21 cellular contexts compared by ENCODE assay signal in the genomic region with DNA sequence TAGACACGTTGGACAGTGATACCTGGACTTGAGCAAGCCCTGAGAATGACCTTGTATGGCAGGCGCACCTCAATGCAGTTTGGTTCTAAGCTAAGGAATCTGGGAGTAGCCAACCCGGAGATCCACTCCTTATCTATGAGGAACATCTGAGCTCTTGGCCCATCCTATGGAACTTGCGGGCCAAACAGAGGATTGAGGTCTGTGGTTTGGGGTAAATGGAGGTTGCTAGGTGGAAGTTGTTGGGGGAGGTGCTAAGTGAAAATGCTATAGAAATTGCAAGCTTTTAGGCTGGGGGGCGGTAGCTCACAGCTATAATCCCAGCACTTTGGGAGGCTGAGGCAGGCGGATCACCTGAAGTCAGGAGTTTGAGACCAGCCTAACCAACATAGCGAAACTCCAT. TPM values are rescaled to one million over a fixed set of nuclear protein-coding genes. Genes with fewer than 3 reads are reported as not detected.
A peak's percentile ranks its signal among the peaks of the same experiment; 100 is the strongest.
DNase-seq lines count a peak whose midpoint lies in the region; ATAC-seq, FAIRE-seq and TF ChIP-seq lines count a peak whose summit lies in the region.
"Had no signal": no experiment of that assay in that cellular context is flagged by ENCODE, and none has a peak within 500 bp of the region (broad histone marks: within the 10 kb centered on the region; RNA-seq: fewer than 3 reads in every experiment).

No MANE protein-coding gene starts in this region.

- no peak for ATAC-seq in CD4-positive, CD25-positive, alpha-beta regulatory T cell (ENCODE audit: low read depth in 2 of 2)
- ATAC-seq in T-cell (replicated peaks in 1 of 4) (no peak), naive B cell (ENCODE audit: low read depth in 2 of 2) (no peak)
- ATAC-seq: left lobe of liver had no signal

- no peak for DNase-seq in CD4-positive, CD25-positive, alpha-beta regulatory T cell
- no peak for DNase-seq in GM12891 (ENCODE audit: insufficient read length, low spot score)
- DNase-seq in T-cell = no peak
- no peak for DNase-seq in naive B cell
- DNase-seq in islet precursor cell = no peak
- DNase-seq in NCI-H1694 (lab: John Stamatoyannopoulos, UW) = no peak
- DNase-seq in DMS153 treated with DMSO at 0.1 percent for 48 hours (lab: John Stamatoyannopoulos, UW; ENCODE audit: unreplicated experiment) = no peak
- DNase-seq: activated CD4-positive, alpha-beta T cell treated with anti-CD3 and anti-CD28 coated beads for 4 hours; EL; NCI-H187; NCI-H2227 treated with DMSO at 0.1 percent for 48 hours; NCI-H774; nephron progenitor cell; PC-9; tibial artery had no signal

- peaks cover 26% of the 10 kb centered on the region for H3K4me1 ChIP-seq in CD4-positive, CD25-positive, alpha-beta regulatory T cell (ENCODE audit: control insufficient read depth, insufficient read depth, low read length, poor library complexity, severe bottlenecking)
- H3K4me1 ChIP-seq: SJSA1 had no signal

- peak; percentile 23 for FAIRE-seq in GM12891 (lab: Jason Lieb, UNC)
- FAIRE-seq: endometrium had no signal

- H3K27ac Mint-ChIP-seq in CD4-positive, CD25-positive, alpha-beta regulatory T cell = peak overlapping the region in 1 of 3 donors; percentile 82
- peak overlapping the region; percentile 52 to 79 for H3K27ac Mint-ChIP-seq in T-cell
- H3K27ac Mint-ChIP-seq in naive B cell = peak overlapping the region in 1 of 6 donors; percentile 85
- H3K27ac Mint-ChIP-seq: mesothelial cell of epicardium, nephron progenitor cell had no signal

- CTCF ChIA-PET in T-cell (lab: Charles Lee) = no interaction called here

- peaks cover 3% of the 10 kb centered on the region for H3K36me3 Mint-ChIP-seq in CD4-positive, CD25-positive, alpha-beta regulatory T cell
- H3K36me3 Mint-ChIP-seq in T-cell = peaks cover 12% of the 10 kb centered on the region
- no peaks in the 10 kb centered on the region for H3K36me3 Mint-ChIP-seq in naive B cell
- H3K36me3 Mint-ChIP-seq: mesothelial cell of epicardium had no signal

- H3K27me3 ChIP-seq in CD4-positive, CD25-positive, alpha-beta regulatory T cell (ENCODE audit: control insufficient read depth, insufficient read depth, low read length) = no peaks in the 10 kb centered on the region
- H3K27me3 ChIP-seq: SJSA1, tibial artery had no signal

- H3K4me3 Mint-ChIP-seq in CD4-positive, CD25-positive, alpha-beta regulatory T cell = peak overlapping the region in 3 of 4 donors; percentile 19 to 82 (median 44)
- H3K4me3 Mint-ChIP-seq in T-cell (no peak overlapping the region), naive B cell (peak overlapping the region in 6 of 8 donors; percentile 15 to 83 (median 68))
- H3K4me3 Mint-ChIP-seq: mesothelial cell of epicardium; nephron progenitor cell; stimulated activated naive CD8-positive, alpha-beta T cell treated with anti-CD3 and anti-CD28 coated beads, Interleukin-15, Interleukin-2, amounts not matched to agents 100 ng/mL and 50 ng/mL, for 24 hours had no signal

- H3K27ac ChIP-seq in CD4-positive, CD25-positive, alpha-beta regulatory T cell (ENCODE audit: insufficient read depth, low read length, poor library complexity, severe bottlenecking) = no peak overlapping the region
- H3K27ac ChIP-seq: coronary artery, PC-9, SJSA1, tibial artery had no signal

- POLR2A ChIA-PET in T-cell (lab: Charles Lee) = no interaction called here

- no peak overlapping the region for H3K4me3 ChIP-seq in CD4-positive, CD25-positive, alpha-beta regulatory T cell (ENCODE audit: low read depth, low read length)
- H3K4me3 ChIP-seq: coronary artery, PC-9, SJSA1, tibial artery had no signal

- H3K4me1 Mint-ChIP-seq in CD4-positive, CD25-positive, alpha-beta regulatory T cell = peaks cover 12 to 70% (median 32%) of the 10 kb centered on the region in 4 donors
- H3K4me1 Mint-ChIP-seq in T-cell (peaks cover 7 to 58% (median 50%) of the 10 kb centered on the region in 3 donors), naive B cell (peaks cover 12 to 64% (median 19%) of the 10 kb centered on the region in 3 donors)

- H3K27me3 Mint-ChIP-seq in CD4-positive, CD25-positive, alpha-beta regulatory T cell = no peaks in the 10 kb centered on the region
- H3K27me3 Mint-ChIP-seq in T-cell = no peaks in the 10 kb centered on the region
- H3K27me3 Mint-ChIP-seq in naive B cell = peaks cover 0 to 11% (median 0%) of the 10 kb centered on the region in 3 donors
- H3K27me3 Mint-ChIP-seq: stimulated activated naive CD8-positive, alpha-beta T cell treated with anti-CD3 and anti-CD28 coated beads, Interleukin-15, Interleukin-2, amounts not matched to agents 100 ng/mL and 50 ng/mL, for 24 hours had no signal

- TF ChIP-seq POLR2A in GM12891 (IDR thresholded peaks at IDR 0.05; ENCODE audit: low read depth, low read length) = no peak

- H3K9me3 ChIP-seq in CD4-positive, CD25-positive, alpha-beta regulatory T cell (ENCODE audit: control insufficient read depth in 2 of 2, low read length in 2 of 2) = no peaks in the 10 kb centered on the region
- H3K9me3 ChIP-seq: SJSA1, tibial artery had no signal

- no peaks in the 10 kb centered on the region for H3K36me3 ChIP-seq in CD4-positive, CD25-positive, alpha-beta regulatory T cell (ENCODE audit: control insufficient read depth, insufficient read depth, low read length)
- H3K36me3 ChIP-seq: SJSA1 had no signal

- no peaks in the 10 kb centered on the region for H3K9me3 Mint-ChIP-seq in CD4-positive, CD25-positive, alpha-beta regulatory T cell
- H3K9me3 Mint-ChIP-seq in T-cell (no peaks in the 10 kb centered on the region), naive B cell (peaks cover 0 to 2% (median 0%) of the 10 kb centered on the region in 7 donors)
- H3K9me3 Mint-ChIP-seq: stimulated activated naive CD8-positive, alpha-beta T cell treated with anti-CD3 and anti-CD28 coated beads, Interleukin-15, Interleukin-2, amounts not matched to agents 100 ng/mL and 50 ng/mL, for 24 hours had no signal

TF ChIP-seq in GM12891, 5 proteins besides CTCF, POLR2A, EP300 and RAD21:
- TF ChIP-seq TAF1 (IDR thresholded peaks at IDR 0.05; ENCODE audit: low read depth, low read length) (no peak), SPI1 (IDR thresholded peaks at IDR 0.05; ENCODE audit: low read depth, low read length) (no peak), POU2F2 (IDR thresholded peaks at IDR 0.05; ENCODE audit: low read depth, low read length) (no peak), POLR2AphosphoS5 (IDR thresholded peaks at IDR 0.05; ENCODE audit: low read depth, low read length) (no peak), PAX5 (IDR thresholded peaks at IDR 0.05; ENCODE audit: insufficient read depth, low read length, severe bottlenecking) (no peak)

RNA-seq across cellular contexts. Expression of gene GDPD5, which starts 8.9 kb away (rescaled TPM):
- 170 TPM for total RNA-seq in CD4-positive, CD25-positive, alpha-beta regulatory T cell
- polyA plus RNA-seq in CD4-positive, CD25-positive, alpha-beta regulatory T cell = 10 to 100 TPM in 3 of 4 donors, 1 to 10 TPM in 1; 8.0 to 23.4 (median 15.9) TPM
- 3.4 TPM for polyA plus RNA-seq in GM12891 (2012; ENCODE audit: low read depth, missing spikeins)
- 10 to 100 TPM; 31.4 to 81.3 (median 70.9) TPM for total RNA-seq in T-cell
- polyA plus RNA-seq in naive B cell (ENCODE audit: low read depth in 6 of 6) = 1 to 10 TPM in 4 of 6 donors, under 1 TPM in 1, not detected in 1; 0.62 to 8.2 (median 2.2) TPM

RNA-seq across cellular contexts. Expression of gene SERPINH1, which starts 45.2 kb away (rescaled TPM):
- total RNA-seq in CD4-positive, CD25-positive, alpha-beta regulatory T cell = 3.4 TPM
- polyA plus RNA-seq in CD4-positive, CD25-positive, alpha-beta regulatory T cell = 1 to 10 TPM; 1.2 to 4.5 (median 3.3) TPM
- 14.8 TPM for polyA plus RNA-seq in GM12891 (2012; ENCODE audit: low read depth, missing spikeins)
- 10 to 100 TPM in 3 of 5 donors, 1 to 10 TPM in 2; 5.2 to 16.4 (median 13.9) TPM for total RNA-seq in T-cell
- polyA plus RNA-seq in naive B cell (ENCODE audit: low read depth in 6 of 6) = 1 to 10 TPM in 2 of 6 donors, under 1 TPM in 3, not detected in 1; 0.40 to 1.4 (median 0.85) TPM

Comparison
In these comparisons a context has a peak if more than half of its experiments do, and no peak if none do; other contexts are left out.
1. H3K4me3 Mint-ChIP-seq: peak in CD4-positive, CD25-positive, alpha-beta regulatory T cell (3 of 4) and naive B cell (6 of 8); none in T-cell (0 of 3).